1 cellular context compared by ENCODE assay signal in genomic region chr12:51238037-51238509, GRCh38.
TF ChIP-seq lines count a peak whose summit lies in the region.

No MANE protein-coding gene starts in this region.

TF ChIP-seq in endothelial cell of umbilical vein, 7 proteins besides CTCF, POLR2A, EP300 and RAD21:
- TF ChIP-seq EZH2 (IDR thresholded peaks at IDR 0.05; ENCODE audit: borderline replicate concordance, low read depth, low read length, severe bottlenecking) = no peak
- no peak for TF ChIP-seq MYC (IDR thresholded peaks at IDR 0.05; ENCODE audit: low read depth, low read length)
- TF ChIP-seq POLR2AphosphoS5 (IDR thresholded peaks at IDR 0.05; ENCODE audit: insufficient read depth, low read depth, low read length) = no peak
TF ChIP-seq in endothelial cell of umbilical vein: peak in this region for 0.
